1 cellular context compared by ENCODE assay signal in genomic region chr3:186540444-186541226, GRCh38.
TF ChIP-seq lines count a peak whose summit lies in the region.

No MANE protein-coding gene starts in this region.

TF ChIP-seq in HEK293, 187 proteins besides CTCF, POLR2A, EP300 and RAD21 (continued from another document):
- TF ChIP-seq PRDM4 (tag by site-specific recombination; IDR thresholded peaks at IDR 0.05), result no peak
- no peak for TF ChIP-seq SP3 (tag by site-specific recombination; IDR thresholded peaks at IDR 0.05)
- TF ChIP-seq SCRT2 (tag by site-specific recombination; IDR thresholded peaks at IDR 0.05), result peak; percentile 90
- 0 out of 2 replicates have a peak, but pooled peaks have one; percentile 15 for TF ChIP-seq ZNF501 (tag by site-specific recombination; IDR thresholded peaks at IDR 0.05)
- TF ChIP-seq ZNF121 (tag by site-specific recombination; IDR thresholded peaks at IDR 0.05), result no peak
- no peak for TF ChIP-seq ZNF664 (tag by site-specific recombination; IDR thresholded peaks at IDR 0.05)
- TF ChIP-seq ZNF660 (tag by site-specific recombination; IDR thresholded peaks at IDR 0.05), result peak; percentile 83; the same call in 1 of the 2 replicates
- TF ChIP-seq ZNF555 (tag by site-specific recombination; conservative IDR thresholded peaks at IDR 0.05), result no peak
- no peak for TF ChIP-seq TCF7L2 (IDR thresholded peaks at IDR 0.05; ENCODE audit: borderline replicate concordance, low read depth, low read length)
- TF ChIP-seq ZBTB7A (tag by site-specific recombination; IDR thresholded peaks at IDR 0.05; ENCODE audit: low read depth), result no peak
